In the genomic region with DNA sequence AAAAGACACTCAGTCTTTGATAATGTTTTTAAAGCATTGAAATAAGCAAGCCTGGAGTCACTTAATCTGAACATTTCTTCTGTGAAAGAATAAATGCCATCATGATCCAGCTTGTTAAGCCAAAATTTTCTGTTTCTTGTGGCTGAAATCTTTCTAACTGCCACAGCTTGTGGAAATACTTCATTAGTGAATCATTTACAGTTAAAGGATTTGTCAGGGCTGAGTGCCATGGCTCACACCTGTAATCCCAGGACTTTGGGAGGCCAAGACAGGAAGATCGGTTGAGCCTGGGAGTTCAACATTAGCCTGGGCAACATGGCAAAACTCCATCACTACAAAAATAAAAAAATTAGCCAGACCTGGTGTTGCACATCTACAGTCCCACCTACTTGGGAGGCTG, we compare ENCODE assay signal across 1 cellular context.
TF ChIP-seq lines count a peak whose summit lies in the region.

No MANE protein-coding gene starts in this region.

TF ChIP-seq in IMR-90, 13 proteins besides CTCF, POLR2A, EP300 and RAD21 (continued from another document):
- TF ChIP-seq BHLHE40 (IDR thresholded peaks at IDR 0.05; ENCODE audit: low read depth, low read length) (no peak), FOS (IDR thresholded peaks at IDR 0.05; ENCODE audit: low read depth, low read length) (no peak), RCOR1 (IDR thresholded peaks at IDR 0.05; ENCODE audit: insufficient replicate concordance, low read length) (no peak), MAZ (IDR thresholded peaks at IDR 0.05; ENCODE audit: borderline replicate concordance, low read depth, low read length) (no peak), CEBPB (IDR thresholded peaks at IDR 0.05; ENCODE audit: low read depth, low read length) (no peak), NFE2L2 (IDR thresholded peaks at IDR 0.05; ENCODE audit: low read depth, low read length) (no peak), MAFK (IDR thresholded peaks at IDR 0.05; ENCODE audit: low read depth, low read length) (no peak), RFX5 (IDR thresholded peaks at IDR 0.05; ENCODE audit: low read depth, low read length) (no peak), MXI1 (IDR thresholded peaks at IDR 0.05; ENCODE audit: borderline replicate concordance, low read depth, low read length) (no peak), SMC3 (IDR thresholded peaks at IDR 0.05; ENCODE audit: low read depth, low read length) (no peak)
- TF ChIP-seq, protein P1, sequence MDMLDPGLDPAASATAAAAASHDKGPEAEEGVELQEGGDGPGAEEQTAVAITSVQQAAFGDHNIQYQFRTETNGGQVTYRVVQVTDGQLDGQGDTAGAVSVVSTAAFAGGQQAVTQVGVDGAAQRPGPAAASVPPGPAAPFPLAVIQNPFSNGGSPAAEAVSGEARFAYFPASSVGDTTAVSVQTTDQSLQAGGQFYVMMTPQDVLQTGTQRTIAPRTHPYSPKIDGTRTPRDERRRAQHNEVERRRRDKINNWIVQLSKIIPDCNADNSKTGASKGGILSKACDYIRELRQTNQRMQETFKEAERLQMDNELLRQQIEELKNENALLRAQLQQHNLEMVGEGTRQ (IDR thresholded peaks at IDR 0.05; ENCODE audit: low read depth, low read length), result no peak
- TF ChIP-seq, protein P2, sequence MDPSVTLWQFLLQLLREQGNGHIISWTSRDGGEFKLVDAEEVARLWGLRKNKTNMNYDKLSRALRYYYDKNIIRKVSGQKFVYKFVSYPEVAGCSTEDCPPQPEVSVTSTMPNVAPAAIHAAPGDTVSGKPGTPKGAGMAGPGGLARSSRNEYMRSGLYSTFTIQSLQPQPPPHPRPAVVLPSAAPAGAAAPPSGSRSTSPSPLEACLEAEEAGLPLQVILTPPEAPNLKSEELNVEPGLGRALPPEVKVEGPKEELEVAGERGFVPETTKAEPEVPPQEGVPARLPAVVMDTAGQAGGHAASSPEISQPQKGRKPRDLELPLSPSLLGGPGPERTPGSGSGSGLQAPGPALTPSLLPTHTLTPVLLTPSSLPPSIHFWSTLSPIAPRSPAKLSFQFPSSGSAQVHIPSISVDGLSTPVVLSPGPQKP (IDR thresholded peaks at IDR 0.05; ENCODE audit: borderline replicate concordance, low read depth, low read length), result no peak
